In genomic region chrX:137430301-137430700, GRCh38 we compare ENCODE assay signal across 1 cellular context.
TF ChIP-seq lines count a peak whose summit lies in the region.

No MANE protein-coding gene starts in this region.

TF ChIP-seq in WTC11, 78 proteins besides CTCF, POLR2A, EP300 and RAD21 (continued from another document):
- TF ChIP-seq PRDM15 (CRISPR knock-in tag; IDR thresholded peaks at IDR 0.05) (no peak), MAX (CRISPR knock-in tag; IDR thresholded peaks at IDR 0.05) (no peak), ZNF512 (CRISPR knock-in tag; IDR thresholded peaks at IDR 0.05; ENCODE audit: borderline replicate concordance) (no peak), ZNF532 (CRISPR knock-in tag; IDR thresholded peaks at IDR 0.05; ENCODE audit: borderline replicate concordance) (no peak), NR1H2 (CRISPR knock-in tag; IDR thresholded peaks at IDR 0.05) (no peak), SOX15 (CRISPR knock-in tag; IDR thresholded peaks at IDR 0.05) (no peak), USF2 (CRISPR knock-in tag; IDR thresholded peaks at IDR 0.05) (no peak), FOXP1 (CRISPR knock-in tag; IDR thresholded peaks at IDR 0.05; ENCODE audit: borderline replicate concordance) (no peak), CREB1 (CRISPR knock-in tag; IDR thresholded peaks at IDR 0.05) (no peak)
